32 cellular contexts compared by ENCODE assay signal in genomic region chr16:1865902-1866690, GRCh38. TPM values are rescaled to one million over a fixed set of nuclear protein-coding genes. Genes with fewer than 3 reads are reported as not detected.
"Had no signal": no experiment of that assay in that cellular context is flagged by ENCODE, and none has a peak within 500 bp of the region (broad histone marks: within the 10 kb centered on the region; RNA-seq: fewer than 3 reads in every experiment).

No MANE protein-coding gene starts in this region.

- FAIRE-seq: endothelial cell of umbilical vein had no signal

- H3K4me3 Mint-ChIP-seq: activated naive CD8-positive, alpha-beta T cell; activated T-cell treated with anti-CD3 and anti-CD28 coated beads, Interleukin-2, amount 50 U/mL, for 4 hours; effector memory CD8-positive, alpha-beta T cell; immature natural killer cell; mesothelial cell of epicardium; natural killer cell; WTC11 had no signal

- H2AFZ ChIP-seq: hepatocyte had no signal

- H3K4me3 ChIP-seq: adrenal gland, ascending aorta, colonic mucosa, dorsolateral prefrontal cortex, hepatocyte, left lung, sigmoid colon, thoracic aorta, upper lobe of left lung had no signal

- H3K9me3 Mint-ChIP-seq: activated T-cell treated with anti-CD3 and anti-CD28 coated beads, Interleukin-2, amount 50 U/mL, for 4 hours; activated T-helper 2 cell treated with anti-CD3 and anti-CD28 coated beads, Interferon-gamma antibody, Interleukin-2, Interleukin-4, amounts not matched to agents 10 μg/mL and 5 μg/mL and 100 μg/mL, durations not matched to agents 14 hours and 24 hours and 36 hours; effector memory CD8-positive, alpha-beta T cell; immature natural killer cell; mesothelial cell of epicardium; natural killer cell; WTC11 had no signal

- H3K36me3 ChIP-seq: adrenal gland, ascending aorta, brain microvascular endothelial cell, colonic mucosa, left lung, sigmoid colon, thoracic aorta, upper lobe of left lung had no signal

- H3K27me3 Mint-ChIP-seq: activated naive CD8-positive, alpha-beta T cell had no signal

- H3K4me2 ChIP-seq: hepatocyte had no signal

- ATAC-seq: activated T-cell treated with anti-CD3 and anti-CD28 coated beads, Interleukin-2, amount 50 U/mL, for 4 hours; effector memory CD8-positive, alpha-beta T cell; esophagus mucosa; left lung; natural killer cell; WTC11 had no signal

- H3K79me2 ChIP-seq: hepatocyte had no signal

- H3K4me1 ChIP-seq: adrenal gland, ascending aorta, colonic mucosa, left lung, sigmoid colon had no signal

- H3K4me1 Mint-ChIP-seq: mesothelial cell of epicardium, natural killer cell, WTC11 had no signal

- H3K27me3 ChIP-seq: ascending aorta, brain microvascular endothelial cell, colonic mucosa, upper lobe of left lung had no signal

- H3K9me3 ChIP-seq: adrenal gland, ascending aorta, colonic mucosa, left lung, sigmoid colon, thoracic aorta, upper lobe of left lung had no signal

- DNase-seq: activated CD8-positive, alpha-beta memory T cell treated with anti-CD3 and anti-CD28 coated beads, Interleukin-2, amount 50 U/mL, for 4 hours; activated naive CD4-positive, alpha-beta T cell; activated T-cell treated with anti-CD3 and anti-CD28 coated beads, Interleukin-2, amount 50 U/mL, for 4 hours; adrenal gland; brain microvascular endothelial cell; central memory CD4-positive, alpha-beta T cell; colonic mucosa; dorsolateral prefrontal cortex; effector memory CD8-positive, alpha-beta T cell; foreskin melanocyte; glutamatergic neuron; immature natural killer cell; left lung; natural killer cell; retina; sigmoid colon; stimulated activated CD4-positive, alpha-beta T cell treated with anti-CD3 and anti-CD28 coated beads, Interleukin-2, amount 100 ng/mL, for 48 hours; stimulated activated CD8-positive, alpha-beta memory T cell treated with anti-CD3 and anti-CD28 coated beads, Interleukin-4, amount 100 ng/mL, for 48 hours; stimulated activated naive CD4-positive, alpha-beta T cell; upper lobe of left lung had no signal

- H3K27ac ChIP-seq: adrenal gland, ascending aorta, brain microvascular endothelial cell, colonic mucosa, dorsolateral prefrontal cortex, hepatocyte, left lung, sigmoid colon, thoracic aorta, upper lobe of left lung had no signal

- H3K36me3 Mint-ChIP-seq: activated naive CD8-positive, alpha-beta T cell; immature natural killer cell; mesothelial cell of epicardium; natural killer cell; WTC11 had no signal

- H3K27ac Mint-ChIP-seq: activated naive CD8-positive, alpha-beta T cell; activated T-helper 2 cell treated with anti-CD3 and anti-CD28 coated beads, Interferon-gamma antibody, Interleukin-2, Interleukin-4, amounts not matched to agents 10 μg/mL and 5 μg/mL and 100 μg/mL, durations not matched to agents 14 hours and 24 hours and 36 hours; effector memory CD8-positive, alpha-beta T cell; immature natural killer cell; mesothelial cell of epicardium; natural killer cell; progenitor cell of endocrine pancreas; WTC11 had no signal

RNA-seq across cellular contexts. Expression of gene MEIOB, which starts 5.9 kb away (rescaled TPM):
- total RNA-seq: activated T-helper 2 cell treated with anti-CD3 and anti-CD28 coated beads, Interferon-gamma antibody, Interleukin-2, Interleukin-4, amounts not matched to agents 10 μg/mL and 5 μg/mL and 100 μg/mL, durations not matched to agents 14 hours and 24 hours and 36 hours; ascending aorta; endothelial cell of umbilical vein; esophagus mucosa; hepatocyte; left lung; lung microvascular endothelial cell; mesothelial cell of epicardium; natural killer cell; osteoblast; progenitor cell of endocrine pancreas; sigmoid colon; thoracic aorta had no signal
- polyA plus RNA-seq: adrenal gland, immature natural killer cell had no signal

RNA-seq across cellular contexts. Expression of gene HS3ST6, which starts 52.1 kb away (rescaled TPM):
- total RNA-seq: activated T-cell treated with anti-CD3 and anti-CD28 coated beads, Interleukin-2, amount 50 U/mL, for 4 hours; activated T-helper 2 cell treated with anti-CD3 and anti-CD28 coated beads, Interferon-gamma antibody, Interleukin-2, Interleukin-4, amounts not matched to agents 10 μg/mL and 5 μg/mL and 100 μg/mL, durations not matched to agents 14 hours and 24 hours and 36 hours; adrenal gland; ascending aorta; dorsolateral prefrontal cortex; endothelial cell of umbilical vein; hepatocyte; lung microvascular endothelial cell; natural killer cell; osteoblast; sigmoid colon; thoracic aorta had no signal
- polyA plus RNA-seq: endothelial cell of umbilical vein, immature natural killer cell had no signal
